ENCODE assay signal across 12 cellular contexts in genomic region chr6:45495404-45496084, GRCh38.
DNase-seq lines count a peak whose midpoint lies in the region; ATAC-seq and TF ChIP-seq lines count a peak whose summit lies in the region.
"Had no signal": no experiment of that assay in that cellular context is flagged by ENCODE, and none has a peak within 500 bp of the region (broad histone marks: within the 10 kb centered on the region; RNA-seq: fewer than 3 reads in every experiment).

No MANE protein-coding gene starts in this region.

- H3K4me1 ChIP-seq in smooth muscle cell (ENCODE audit: low read depth) = peaks cover 4% of the 10 kb centered on the region
- H3K4me1 ChIP-seq: right lobe of liver, tibial artery had no signal

- peaks cover 10% of the 10 kb centered on the region for H4K20me1 ChIP-seq in smooth muscle cell (ENCODE audit: low read depth)

- H3K79me2 ChIP-seq in smooth muscle cell (ENCODE audit: low read depth) = peaks cover 10% of the 10 kb centered on the region

- no peaks in the 10 kb centered on the region for H3K27me3 Mint-ChIP-seq in activated naive CD4-positive, alpha-beta T cell treated with anti-CD3 and anti-CD28 coated beads for 36 hours (ENCODE audit: low read depth)
- H3K27me3 Mint-ChIP-seq in activated naive CD8-positive, alpha-beta T cell treated with anti-CD3 and anti-CD28 coated beads for 36 hours = no peaks in the 10 kb centered on the region
- H3K27me3 Mint-ChIP-seq in stimulated activated memory B cell treated with anti-CD40 and anti-IgM and Interleukin-4, amounts not matched to agents 10 μg/mL and 1 μg/mL and 100 μg/mL, for 72 hours = no peaks in the 10 kb centered on the region

- H3K36me3 ChIP-seq in smooth muscle cell (ENCODE audit: low read depth) = peaks cover 17% of the 10 kb centered on the region
- H3K36me3 ChIP-seq: right lobe of liver, tibial artery had no signal

- no peak overlapping the region for H3K4me2 ChIP-seq in smooth muscle cell

- TF ChIP-seq CTCF in smooth muscle cell (IDR thresholded peaks at IDR 0.05; ENCODE audit: borderline replicate concordance, insufficient read depth, poor library complexity, severe bottlenecking) = no peak

- H3F3A ChIP-seq in smooth muscle cell (ENCODE audit: low read depth) = peaks cover 13% of the 10 kb centered on the region

- intact Hi-C loops in activated naive CD4-positive, alpha-beta T cell treated with anti-CD3 and anti-CD28 coated beads for 36 hours (cut with micrococcal nuclease) = loop anchor here (5.0 kb wide), 1 partner anchor 92 kb away; no protein-coding TSS in a partner anchor

- H3K9me3 ChIP-seq in smooth muscle cell (replicated peaks; ENCODE audit: low read depth) = no peaks in the 10 kb centered on the region
- H3K9me3 ChIP-seq: right lobe of liver, tibial artery had no signal

- H3K4me3 Mint-ChIP-seq in activated naive CD4-positive, alpha-beta T cell treated with anti-CD3 and anti-CD28 coated beads for 36 hours = no peak overlapping the region
- H3K4me3 Mint-ChIP-seq in activated naive CD8-positive, alpha-beta T cell treated with anti-CD3 and anti-CD28 coated beads for 36 hours = peak overlapping the region; percentile 1
- no peak overlapping the region for H3K4me3 Mint-ChIP-seq in stimulated activated memory B cell treated with anti-CD40 and anti-IgM and Interleukin-4, amounts not matched to agents 10 μg/mL and 1 μg/mL and 100 μg/mL, for 72 hours

- CTCF ChIA-PET in activated naive CD4-positive, alpha-beta T cell treated with anti-CD3 and anti-CD28 coated beads for 36 hours (lab: Charles Lee) = interaction anchor here (0.9 to 1.1 kb wide), 2 partner anchors 219 to 428 kb away, joined by 3 read pairs; no protein-coding TSS in a partner anchor

- no peaks in the 10 kb centered on the region for H3K27me3 ChIP-seq in smooth muscle cell (ENCODE audit: low read depth)
- H3K27me3 ChIP-seq: right lobe of liver, tibial artery had no signal

- H3K9me3 Mint-ChIP-seq in activated naive CD4-positive, alpha-beta T cell treated with anti-CD3 and anti-CD28 coated beads for 36 hours = no peaks in the 10 kb centered on the region
- peaks cover 3% of the 10 kb centered on the region for H3K9me3 Mint-ChIP-seq in activated naive CD8-positive, alpha-beta T cell treated with anti-CD3 and anti-CD28 coated beads for 36 hours
- H3K9me3 Mint-ChIP-seq in stimulated activated memory B cell treated with anti-CD40 and anti-IgM and Interleukin-4, amounts not matched to agents 10 μg/mL and 1 μg/mL and 100 μg/mL, for 72 hours = no peaks in the 10 kb centered on the region

- WGBS in smooth muscle cell (ENCODE audit: low lambda C conversion rate) = 76% methylated on average over 3 of the region's 3 CpGs

- peaks cover 5% of the 10 kb centered on the region for H3K36me3 Mint-ChIP-seq in activated naive CD4-positive, alpha-beta T cell treated with anti-CD3 and anti-CD28 coated beads for 36 hours (ENCODE audit: low read depth)
- H3K36me3 Mint-ChIP-seq in activated naive CD8-positive, alpha-beta T cell treated with anti-CD3 and anti-CD28 coated beads for 36 hours = peaks cover 28% of the 10 kb centered on the region
- no peaks in the 10 kb centered on the region for H3K36me3 Mint-ChIP-seq in stimulated activated memory B cell treated with anti-CD40 and anti-IgM and Interleukin-4, amounts not matched to agents 10 μg/mL and 1 μg/mL and 100 μg/mL, for 72 hours

- no peak overlapping the region for H3K4me3 ChIP-seq in smooth muscle cell
- H3K4me3 ChIP-seq: right lobe of liver, tibial artery had no signal

- DNase-seq in activated naive CD4-positive, alpha-beta T cell treated with anti-CD3 and anti-CD28 coated beads for 36 hours = peak; percentile 38
- no peak for DNase-seq in activated naive CD4-positive, alpha-beta T cell treated with anti-CD3 and anti-CD28 coated beads, Interleukin-2, amount 50 U/mL, for 16 hours
- DNase-seq in SIG-M5 treated with dmso at 0.1 percent for 504 hours (lab: John Stamatoyannopoulos, UW; ENCODE audit: unreplicated experiment) (peak; percentile 77), smooth muscle cell (lab: John Stamatoyannopoulos, UW; ENCODE audit: unreplicated experiment) (no peak)
- no peak for DNase-seq in activated naive CD8-positive, alpha-beta T cell treated with anti-CD3 and anti-CD28 coated beads for 36 hours
- DNase-seq: activated gamma-delta T cell, NCI-H1436 treated with DMSO at 0.1 percent for 48 hours, right lobe of liver, tibial artery had no signal

- no peak for ATAC-seq in stimulated activated memory B cell treated with anti-CD40 and anti-IgM and Interleukin-4, amounts not matched to agents 10 μg/mL and 1 μg/mL and 100 μg/mL, for 72 hours
- ATAC-seq in HG02571 (IDR thresholded peaks at IDR 0.05; ENCODE audit: unreplicated experiment) (no peak), GM18498 (IDR thresholded peaks at IDR 0.05; ENCODE audit: unreplicated experiment) (no peak)

- H3K4me1 Mint-ChIP-seq in activated naive CD4-positive, alpha-beta T cell treated with anti-CD3 and anti-CD28 coated beads for 36 hours (ENCODE audit: low read depth) = peaks cover 43% of the 10 kb centered on the region
- H3K4me1 Mint-ChIP-seq in activated naive CD8-positive, alpha-beta T cell treated with anti-CD3 and anti-CD28 coated beads for 36 hours = peaks cover 38% of the 10 kb centered on the region
- H3K4me1 Mint-ChIP-seq in stimulated activated memory B cell treated with anti-CD40 and anti-IgM and Interleukin-4, amounts not matched to agents 10 μg/mL and 1 μg/mL and 100 μg/mL, for 72 hours = peaks cover 23% of the 10 kb centered on the region

- no peak overlapping the region for H3K9ac ChIP-seq in smooth muscle cell (ENCODE audit: low read depth)

- H3K27ac Mint-ChIP-seq in activated naive CD4-positive, alpha-beta T cell treated with anti-CD3 and anti-CD28 coated beads for 36 hours = peak overlapping the region; percentile 5
- H3K27ac Mint-ChIP-seq in activated naive CD8-positive, alpha-beta T cell treated with anti-CD3 and anti-CD28 coated beads for 36 hours = peak overlapping the region; percentile 66
- H3K27ac Mint-ChIP-seq in stimulated activated memory B cell treated with anti-CD40 and anti-IgM and Interleukin-4, amounts not matched to agents 10 μg/mL and 1 μg/mL and 100 μg/mL, for 72 hours = peak overlapping the region; percentile 56

- no peak overlapping the region for H2AFZ ChIP-seq in smooth muscle cell (ENCODE audit: low read depth)

- no peak overlapping the region for H3K27ac ChIP-seq in smooth muscle cell (ENCODE audit: low read depth)
- H3K27ac ChIP-seq: right lobe of liver, tibial artery had no signal

Comparison
In these comparisons a context has a peak if more than half of its experiments do, and no peak if none do; other contexts are left out.
1. DNase-seq: peak in activated naive CD4-positive, alpha-beta T cell treated with anti-CD3 and anti-CD28 coated beads for 36 hours (single experiment) and SIG-M5 treated with dmso at 0.1 percent for 504 hours (single experiment); none in activated naive CD4-positive, alpha-beta T cell treated with anti-CD3 and anti-CD28 coated beads, Interleukin-2, amount 50 U/mL, for 16 hours (single experiment), activated naive CD8-positive, alpha-beta T cell treated with anti-CD3 and anti-CD28 coated beads for 36 hours (single experiment) and smooth muscle cell (single experiment).
2. H3K27ac Mint-ChIP-seq: peak in every context shown above with its lines; median percentile 66 in activated naive CD8-positive, alpha-beta T cell treated with anti-CD3 and anti-CD28 coated beads for 36 hours; 56 in stimulated activated memory B cell treated with anti-CD40 and anti-IgM and Interleukin-4, amounts not matched to agents 10 μg/mL and 1 μg/mL and 100 μg/mL, for 72 hours; 5 in activated naive CD4-positive, alpha-beta T cell treated with anti-CD3 and anti-CD28 coated beads for 36 hours.